8 cellular contexts compared by ENCODE assay signal in the genomic region with DNA sequence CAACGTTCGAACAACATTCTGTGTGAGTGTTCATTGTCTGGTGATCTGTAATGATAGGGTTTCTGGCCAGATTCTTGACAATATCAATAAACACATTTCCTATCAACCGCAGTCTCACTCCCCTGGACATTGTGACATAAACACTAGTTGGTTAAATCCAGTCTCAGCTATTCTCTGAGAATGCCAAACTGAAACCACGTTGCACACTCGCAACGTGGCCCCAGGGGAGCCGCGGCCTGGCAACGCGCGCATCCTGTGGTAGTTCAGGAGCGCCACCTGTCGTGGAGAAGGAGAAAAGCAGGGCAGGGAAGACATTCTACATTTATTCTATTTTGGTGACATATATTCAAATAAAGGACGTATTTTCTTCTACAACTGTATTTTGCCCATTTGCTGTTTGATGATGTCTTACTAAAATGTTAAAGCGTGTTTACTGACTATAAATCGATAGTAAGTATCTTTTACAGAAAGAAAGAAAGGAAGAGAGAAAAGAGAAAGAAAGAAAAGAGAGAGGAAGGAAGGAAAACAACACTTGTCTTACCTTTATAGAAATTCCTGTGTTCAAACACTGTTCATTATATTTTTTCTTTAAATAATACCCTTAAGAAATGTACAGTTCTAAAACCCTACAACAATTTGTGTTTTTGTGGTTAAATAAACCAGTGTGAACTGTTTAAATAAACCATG.
DNase-seq lines count a peak whose midpoint lies in the region; ATAC-seq and TF ChIP-seq lines count a peak whose summit lies in the region.

No MANE protein-coding gene starts in this region.

- H3K4me3 ChIP-seq in epithelial cell of esophagus (ENCODE audit: low read length) (peak overlapping the region; percentile 24), muscle layer of duodenum (ENCODE audit: low read depth in 1 of 2, low read length in 2 of 2) (peak overlapping the region; percentile 27 to 48), tibial nerve (peak overlapping the region; percentile 1 to 42 (median 12))

- TF ChIP-seq CTCF in epithelial cell of esophagus (IDR thresholded peaks at IDR 0.05; ENCODE audit: insufficient read depth, low read depth, low read length, missing control alignments) (peak; percentile 92), tibial nerve (IDR thresholded peaks at IDR 0.05) (peak; percentile 67 to 91 (median 73))

- H3K27me3 ChIP-seq in muscle layer of duodenum (ENCODE audit: low read depth, low read length), result no peaks in the 10 kb centered on the region
- H3K27me3 ChIP-seq in tibial nerve, result no peaks in the 10 kb centered on the region

- no peak for TF ChIP-seq POLR2A in tibial nerve (IDR thresholded peaks at IDR 0.05)

- peak in 1 of 2 donors; percentile 37 for TF ChIP-seq EP300 in tibial nerve (IDR thresholded peaks at IDR 0.05)

- H3K36me3 ChIP-seq in muscle layer of duodenum (ENCODE audit: control insufficient read depth in 1 of 2, insufficient read depth in 2 of 2, low read length in 2 of 2) (no peaks in the 10 kb centered on the region), tibial nerve (no peaks in the 10 kb centered on the region)

- WGBS in tibial nerve, 2 donors, result 2 to 4% methylated on average over 16 of the region's 16 CpGs

- ATAC-seq in GM19397 (IDR thresholded peaks at IDR 0.05; ENCODE audit: unreplicated experiment), result peak; percentile 74
- ATAC-seq in SK-N-SH treated with all-trans-retinoic acid at 6 μM for 48 hours, result peak; percentile 74
- ATAC-seq in HG03095 (IDR thresholded peaks at IDR 0.05; ENCODE audit: unreplicated experiment), result no peak

- H3K9me3 ChIP-seq in muscle layer of duodenum (ENCODE audit: control insufficient read depth in 1 of 2, low read length in 2 of 2) (no peaks in the 10 kb centered on the region), tibial nerve (no peaks in the 10 kb centered on the region)

- peak; percentile 70 for DNase-seq in COR-L47 (lab: John Stamatoyannopoulos, UW)
- peak; percentile 48 for DNase-seq in M059J (ENCODE audit: low read depth)
- peak; percentile 72 for DNase-seq in epithelial cell of esophagus (ENCODE audit: low read depth)
- peak; percentile 66 to 69 for DNase-seq in tibial nerve (ENCODE audit: low spot score in 2 of 2)

- H3K4me1 ChIP-seq in muscle layer of duodenum (ENCODE audit: control insufficient read depth in 1 of 2, insufficient read depth in 2 of 2, low read length in 2 of 2) (peaks cover 0 to 23% of the 10 kb centered on the region in 2 donors), tibial nerve (peaks cover 0 to 15% (median 4%) of the 10 kb centered on the region in 4 donors)

- H3K27ac ChIP-seq in muscle layer of duodenum (ENCODE audit: low read length) (no peak overlapping the region), tibial nerve (no peak overlapping the region)

TF ChIP-seq in SK-N-SH treated with all-trans-retinoic acid at 6 μM for 48 hours, 23 proteins besides CTCF, POLR2A, EP300 and RAD21:
- no peak for TF ChIP-seq ZC3H10 (CRISPR knock-in tag; IDR thresholded peaks at IDR 0.05)
- no peak for TF ChIP-seq CSDC2 (CRISPR knock-in tag; IDR thresholded peaks at IDR 0.05)
TF ChIP-seq in SK-N-SH treated with all-trans-retinoic acid at 6 μM for 48 hours: peak in this region for 0.
